Comparison of ENCODE assay signal across 18 cellular contexts in the genomic region with DNA sequence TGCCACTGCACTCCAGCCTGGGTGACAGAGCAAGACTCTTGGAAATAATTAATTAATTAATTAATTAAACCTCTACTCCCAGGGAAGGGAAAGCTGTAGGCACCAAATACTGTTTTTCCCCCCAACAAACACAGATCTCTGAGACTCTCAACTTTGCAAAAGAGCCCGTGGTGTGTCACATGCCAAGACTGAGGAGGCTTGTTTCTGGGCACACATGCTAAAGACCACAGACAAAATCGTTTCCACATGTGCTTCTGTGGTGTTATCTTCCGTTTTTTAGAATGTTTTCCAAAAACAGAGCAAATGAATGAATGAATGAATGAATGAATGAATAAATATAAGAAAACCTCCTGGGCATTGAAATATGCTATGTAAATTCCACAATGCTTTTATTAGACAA. TPM values are rescaled to one million over a fixed set of nuclear protein-coding genes. Genes with fewer than 3 reads are reported as not detected.
DNase-seq lines count a peak whose midpoint lies in the region; ATAC-seq and TF ChIP-seq lines count a peak whose summit lies in the region.
"Had no signal": no experiment of that assay in that cellular context is flagged by ENCODE, and none has a peak within 500 bp of the region (broad histone marks: within the 10 kb centered on the region; RNA-seq: fewer than 3 reads in every experiment).

No MANE protein-coding gene starts in this region.

- no peak overlapping the region for H3K27ac Mint-ChIP-seq in activated naive CD4-positive, alpha-beta T cell treated with anti-CD3 and anti-CD28 coated beads for 36 hours
- H3K27ac Mint-ChIP-seq: CD4-positive, CD25-positive, alpha-beta regulatory T cell had no signal

- no TSS peak for BruUV-seq in PC-3 (replicated peaks; lab: Mats Ljungman, UMichigan)

- H3K9me3 Mint-ChIP-seq in activated naive CD4-positive, alpha-beta T cell treated with anti-CD3 and anti-CD28 coated beads for 36 hours, result peaks cover 17% of the 10 kb centered on the region

- H3K9ac ChIP-seq in adipocyte (ENCODE audit: low read length) (no peak overlapping the region), PC-3 (ENCODE audit: low read length) (no peak overlapping the region)

- 44 to 61% methylated on average over 3 of the region's 3 CpGs for WGBS in aorta, 2 donors

- H3K4me1 ChIP-seq in adipocyte (ENCODE audit: control insufficient read depth, insufficient read depth, low read length), result no peaks in the 10 kb centered on the region
- no peaks in the 10 kb centered on the region for H3K4me1 ChIP-seq in aorta (ENCODE audit: control insufficient read depth in 1 of 2, insufficient read depth in 2 of 2, low read length in 2 of 2)
- H3K4me1 ChIP-seq in PC-3 (ENCODE audit: insufficient read depth, low read length), result no peaks in the 10 kb centered on the region
- H3K4me1 ChIP-seq: BE2C, HAP-1 had no signal

- ATAC-seq in aorta (ENCODE audit: low FRiP score) (no peak), PC-3 (no peak)

- H3K36me3 ChIP-seq in adipocyte (ENCODE audit: control insufficient read depth, insufficient read depth, low read length, severe bottlenecking), result no peaks in the 10 kb centered on the region
- H3K36me3 ChIP-seq in aorta (ENCODE audit: control insufficient read depth in 1 of 2, insufficient read depth in 2 of 2, low read length in 1 of 2), result no peaks in the 10 kb centered on the region
- H3K36me3 ChIP-seq in PC-3 (ENCODE audit: low read depth, low read length), result no peaks in the 10 kb centered on the region
- H3K36me3 ChIP-seq: BE2C, HAP-1 had no signal

- H3K36me3 Mint-ChIP-seq in activated naive CD4-positive, alpha-beta T cell treated with anti-CD3 and anti-CD28 coated beads for 36 hours (ENCODE audit: low read depth), result peaks cover 7% of the 10 kb centered on the region

- H3K79me2 ChIP-seq in PC-3 (ENCODE audit: low read length), result no peaks in the 10 kb centered on the region

- POLR2A ChIA-PET in PC-3 (lab: Charles Lee; ENCODE audit: unreplicated experiment), result no interaction called here

- H2AFZ ChIP-seq in PC-3 (ENCODE audit: low read length), result no peak overlapping the region

- H3K9me2 ChIP-seq in PC-3 (replicated peaks; ENCODE audit: low read length), result no peaks in the 10 kb centered on the region

- no peaks in the 10 kb centered on the region for H3F3A ChIP-seq in PC-3 (ENCODE audit: low read length, unreplicated experiment)

- H3K4me2 ChIP-seq in PC-3 (ENCODE audit: low read length), result no peak overlapping the region

- H3K4me3 ChIP-seq in adipocyte (ENCODE audit: low read length) (no peak overlapping the region), aorta (ENCODE audit: low read length in 2 of 2) (no peak overlapping the region), PC-3 (ENCODE audit: low read length) (no peak overlapping the region)
- H3K4me3 ChIP-seq: HAP-1 had no signal

- H3K9me3 ChIP-seq in adipocyte (ENCODE audit: control insufficient read depth, low read length) (peaks cover 17% of the 10 kb centered on the region), aorta (ENCODE audit: control insufficient read depth, low read length) (peaks cover 3% of the 10 kb centered on the region), PC-3 (ENCODE audit: low read length) (peaks cover 12% of the 10 kb centered on the region)
- H3K9me3 ChIP-seq: BE2C, HAP-1 had no signal

- DNase-seq in AG20443 (ENCODE audit: low spot score) (peak; percentile 55), adipocyte (ENCODE audit: low read depth) (peak; percentile 15), fibroblast of gingiva (ENCODE audit: low read depth) (peak; percentile 24), aorta (no peak), NCI-H524 treated with DMSO at 0.1 percent for 48 hours (lab: John Stamatoyannopoulos, UW) (no peak), PC-3 (no peak)
- no peak for DNase-seq in activated naive CD4-positive, alpha-beta T cell treated with anti-CD3 and anti-CD28 coated beads for 36 hours
- DNase-seq: 8988T; BE2C; C1 segment of cervical spinal cord; CD4-positive, CD25-positive, alpha-beta regulatory T cell; CD8-positive, alpha-beta memory T cell; COR-L47; DMS 273 treated with DMSO at 0.1 percent for 48 hours; DMS53; DND-41; EL had no signal

- H3K4me1 Mint-ChIP-seq in activated naive CD4-positive, alpha-beta T cell treated with anti-CD3 and anti-CD28 coated beads for 36 hours (ENCODE audit: low read depth), result no peaks in the 10 kb centered on the region
- H3K4me1 Mint-ChIP-seq: CD4-positive, CD25-positive, alpha-beta regulatory T cell; CD8-positive, alpha-beta memory T cell had no signal

- no peak for TF ChIP-seq CTCF in PC-3 (conservative IDR thresholded peaks at IDR 0.05; ENCODE audit: low read depth, low read length)

- H3K27ac ChIP-seq in aorta (ENCODE audit: low read depth in 1 of 2, low read length in 2 of 2) (no peak overlapping the region), PC-3 (ENCODE audit: low read length) (no peak overlapping the region)

- H3K27me3 ChIP-seq in adipocyte (replicated peaks; ENCODE audit: control insufficient read depth, insufficient read depth, low read length) (no peaks in the 10 kb centered on the region), aorta (ENCODE audit: control insufficient read depth in 1 of 2, insufficient read depth in 2 of 2, low read length in 1 of 2) (no peaks in the 10 kb centered on the region), PC-3 (ENCODE audit: low read length) (no peaks in the 10 kb centered on the region)
- H3K27me3 ChIP-seq: BE2C had no signal

- H3K27me3 Mint-ChIP-seq in activated naive CD4-positive, alpha-beta T cell treated with anti-CD3 and anti-CD28 coated beads for 36 hours (ENCODE audit: low read depth), result peaks cover 13% of the 10 kb centered on the region

- intact Hi-C loops in aorta (cut with DNase I), result no loop called here
- intact Hi-C loops in activated naive CD4-positive, alpha-beta T cell treated with anti-CD3 and anti-CD28 coated beads for 36 hours (cut with micrococcal nuclease), result no loop called here
- intact Hi-C loops in PC-3 (cut with micrococcal nuclease), result no loop called here

- H3K4me3 Mint-ChIP-seq in activated naive CD4-positive, alpha-beta T cell treated with anti-CD3 and anti-CD28 coated beads for 36 hours, result no peak overlapping the region
- H3K4me3 Mint-ChIP-seq: CD4-positive, CD25-positive, alpha-beta regulatory T cell; CD8-positive, alpha-beta memory T cell had no signal

- CTCF ChIA-PET in activated naive CD4-positive, alpha-beta T cell treated with anti-CD3 and anti-CD28 coated beads for 36 hours (lab: Charles Lee), result interaction anchor here (0.6 kb wide), 2 partner anchors 46 to 488 kb away, joined by 3 to 4 read pairs; no protein-coding TSS in a partner anchor
- CTCF ChIA-PET in PC-3 (lab: Charles Lee), result no interaction called here

- no peaks in the 10 kb centered on the region for H4K20me1 ChIP-seq in PC-3 (ENCODE audit: low read length)

RNA-seq across cellular contexts. Expression of a gene that starts 55.6 kb away (rescaled TPM):
- 10 to 100 TPM; 77.3 to 85.5 TPM for total RNA-seq in aorta
- polyA plus RNA-seq in aorta, result 10 to 100 TPM; 11.5 to 14.2 TPM
- total RNA-seq in activated naive CD4-positive, alpha-beta T cell treated with anti-CD3 and anti-CD28 coated beads for 36 hours, result 10 to 100 TPM in 1 of 2 experiments, 1 to 10 TPM in 1; 9.4 to 12.7 TPM
- 19.1 and 27.0 TPM in 2 replicates for total RNA-seq in PC-3 (2014; rRNA removed)

Comparison
In these comparisons a context has a peak if more than half of its experiments do, and no peak if none do; other contexts are left out.
1. DNase-seq: peak in AG20443 (single experiment), adipocyte (single experiment) and fibroblast of gingiva (single experiment); none in aorta (0 of 2), NCI-H524 treated with DMSO at 0.1 percent for 48 hours (single experiment), activated naive CD4-positive, alpha-beta T cell treated with anti-CD3 and anti-CD28 coated beads for 36 hours (single experiment) and PC-3 (single experiment).